In genomic region chr5:51380603-51381207, GRCh38 we compare ENCODE assay signal across 10 cellular contexts. TPM values are rescaled to one million over a fixed set of nuclear protein-coding genes. Genes with fewer than 3 reads are reported as not detected.
DNase-seq lines count a peak whose midpoint lies in the region; ATAC-seq, FAIRE-seq and TF ChIP-seq lines count a peak whose summit lies in the region.
"Had no signal": no experiment of that assay in that cellular context is flagged by ENCODE, and none has a peak within 500 bp of the region (broad histone marks: within the 10 kb centered on the region; RNA-seq: fewer than 3 reads in every experiment).

No MANE protein-coding gene starts in this region.

- peaks cover 94% of the 10 kb centered on the region for H3K27me3 Mint-ChIP-seq in activated naive CD8-positive, alpha-beta T cell treated with anti-CD3 and anti-CD28 coated beads for 36 hours

- no peak overlapping the region for H3K4me3 Mint-ChIP-seq in activated naive CD8-positive, alpha-beta T cell treated with anti-CD3 and anti-CD28 coated beads for 36 hours

- H3K36me3 Mint-ChIP-seq in activated naive CD8-positive, alpha-beta T cell treated with anti-CD3 and anti-CD28 coated beads for 36 hours = peaks cover 5% of the 10 kb centered on the region

- no peak for TF ChIP-seq POLR2A in tibial nerve (IDR thresholded peaks at IDR 0.05)

- H3K36me3 ChIP-seq in small intestine (ENCODE audit: control insufficient read depth in 2 of 2, insufficient read depth in 2 of 2, low read length in 2 of 2) (no peaks in the 10 kb centered on the region), tibial nerve (no peaks in the 10 kb centered on the region)

- no peaks in the 10 kb centered on the region for H3K9me3 ChIP-seq in small intestine (ENCODE audit: control insufficient read depth, low read depth)
- H3K9me3 ChIP-seq in tibial nerve = no peaks in the 10 kb centered on the region

- peak in 39 of 56 donors; percentile 11 to 57 (median 31) for TF ChIP-seq CTCF in dorsolateral prefrontal cortex (IDR thresholded peaks at IDR 0.05 in 54 of 56, conservative IDR thresholded peaks at IDR 0.05 in 2 of 56; ENCODE audit: low read depth in 1 of 56, partially characterized antibody in 56 of 56)
- TF ChIP-seq CTCF in tibial nerve (IDR thresholded peaks at IDR 0.05) = peak in 1 of 5 experiments; percentile 25

- 1 to 5% (median 3%) methylated on average over 7 of the region's 7 CpGs for WGBS in small intestine, 3 donors
- 5 to 6% methylated on average over 7 of the region's 7 CpGs for WGBS in tibial nerve, 2 donors

- H3K27ac Mint-ChIP-seq in activated naive CD8-positive, alpha-beta T cell treated with anti-CD3 and anti-CD28 coated beads for 36 hours = no peak overlapping the region

- H3K9me3 Mint-ChIP-seq in activated naive CD8-positive, alpha-beta T cell treated with anti-CD3 and anti-CD28 coated beads for 36 hours = peaks cover 3% of the 10 kb centered on the region

- H3K4me1 Mint-ChIP-seq in activated naive CD8-positive, alpha-beta T cell treated with anti-CD3 and anti-CD28 coated beads for 36 hours = peaks cover 7% of the 10 kb centered on the region

- FAIRE-seq in small intestine (lab: Jason Lieb, UNC) = no peak

- H3K27me3 ChIP-seq in dorsolateral prefrontal cortex (peaks cover 36 to 100% (median 99%) of the 10 kb centered on the region in 45 donors), small intestine (ENCODE audit: control insufficient read depth in 2 of 2, insufficient read depth in 2 of 2, low read length in 2 of 2) (peaks cover 0 to 46% of the 10 kb centered on the region in 2 donors), tibial nerve (peaks cover 0 to 100% of the 10 kb centered on the region in 2 donors)

- intact Hi-C loops in dorsolateral prefrontal cortex (cut with DNase I) = loop anchor here (10.0 kb wide), 1 partner anchor 416 kb away; no protein-coding TSS in a partner anchor

- peaks cover 0 to 3% of the 10 kb centered on the region in 2 donors for H3K4me1 ChIP-seq in small intestine (ENCODE audit: control insufficient read depth in 2 of 2, insufficient read depth in 1 of 2, low read depth in 1 of 2, low read length in 1 of 2)
- H3K4me1 ChIP-seq in tibial nerve = peaks cover 0 to 44% (median 14%) of the 10 kb centered on the region in 4 donors

- no peak for ATAC-seq in HG02678 (IDR thresholded peaks at IDR 0.05; ENCODE audit: unreplicated experiment)

- peak; percentile 47 for DNase-seq in NCI-H82 (lab: John Stamatoyannopoulos, UW)
- DNase-seq in NCI-H82 treated with DMSO at 0.1 percent for 48 hours (lab: John Stamatoyannopoulos, UW; ENCODE audit: unreplicated experiment) = no peak
- peak; percentile 44 for DNase-seq in NCI-H1694 treated with DMSO at 0.1 percent for 48 hours (lab: John Stamatoyannopoulos, UW)
- DNase-seq in dorsolateral prefrontal cortex = no peak
- DNase-seq in small intestine = peak; percentile 25
- no peak for DNase-seq in activated naive CD8-positive, alpha-beta T cell treated with anti-CD3 and anti-CD28 coated beads for 36 hours
- DNase-seq in tibial nerve (ENCODE audit: low spot score in 2 of 2) = no peak
- DNase-seq: GF-D8 had no signal

- H3K27ac ChIP-seq in dorsolateral prefrontal cortex = no peak overlapping the region
- H3K27ac ChIP-seq in small intestine (ENCODE audit: low read depth in 1 of 2, low read length in 1 of 2) = no peak overlapping the region
- no peak overlapping the region for H3K27ac ChIP-seq in tibial nerve

- no peak for TF ChIP-seq EP300 in tibial nerve (IDR thresholded peaks at IDR 0.05)

- H3K4me3 ChIP-seq in dorsolateral prefrontal cortex (no peak overlapping the region), small intestine (ENCODE audit: low read depth in 1 of 2, low read length in 2 of 2) (no peak overlapping the region), tibial nerve (no peak overlapping the region)

RNA-seq across cellular contexts. Expression of gene ISL1, which starts 2.5 kb away (rescaled TPM):
- total RNA-seq in dorsolateral prefrontal cortex (not detected), tibial nerve (not detected)
- polyA plus RNA-seq in small intestine = under 1 TPM; 0.45 to 0.54 (median 0.54) TPM
- not detected for total RNA-seq in activated naive CD8-positive, alpha-beta T cell treated with anti-CD3 and anti-CD28 coated beads for 36 hours
- total RNA-seq: T-helper 2 cell treated with Interferon-gamma antibody and Interleukin-4, amounts not matched to agents 100 ng/mL and 5 ng/mL, for 36 hours had no signal

Comparison
In these comparisons a context has a peak if more than half of its experiments do, and no peak if none do; other contexts are left out.
1. DNase-seq: peak in NCI-H82 (single experiment), NCI-H1694 treated with DMSO at 0.1 percent for 48 hours (single experiment) and small intestine (single experiment); none in NCI-H82 treated with DMSO at 0.1 percent for 48 hours (single experiment), dorsolateral prefrontal cortex (0 of 10), activated naive CD8-positive, alpha-beta T cell treated with anti-CD3 and anti-CD28 coated beads for 36 hours (single experiment) and tibial nerve (0 of 2).